23 cellular contexts compared by ENCODE assay signal in the genomic region with DNA sequence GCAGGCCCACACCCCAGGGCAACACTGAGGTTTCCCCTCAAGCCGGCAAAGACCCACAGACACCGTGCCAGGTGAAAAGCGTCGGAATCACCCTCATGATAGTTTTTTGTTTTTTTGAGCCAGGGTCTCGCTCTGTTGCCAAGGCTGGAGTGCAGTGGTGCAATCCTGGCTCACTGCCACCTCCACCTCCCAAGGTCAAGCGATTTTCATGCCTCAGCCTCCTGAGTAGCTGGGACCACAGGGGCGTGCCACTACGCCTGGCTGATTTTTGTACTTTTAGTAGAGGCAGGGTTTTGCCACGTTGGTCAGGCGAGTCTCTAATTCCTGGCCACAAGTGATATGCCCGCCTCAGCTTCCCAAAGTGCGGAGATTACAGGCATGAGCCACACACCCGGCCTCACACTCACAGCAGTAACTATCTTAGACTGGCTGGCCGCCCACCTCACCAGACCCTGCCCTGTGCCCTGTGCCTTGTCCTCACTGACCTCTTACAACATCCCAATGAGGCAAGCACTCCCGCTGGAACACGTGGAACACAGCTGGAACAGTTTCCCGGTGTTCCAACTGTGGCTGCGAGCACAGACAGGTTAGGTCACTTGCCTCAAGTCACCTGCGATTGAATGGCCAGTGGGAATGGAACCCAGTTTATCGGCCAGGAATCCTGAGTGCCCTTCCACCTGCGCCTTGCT. TPM values are rescaled to one million over a fixed set of nuclear protein-coding genes. Genes with fewer than 3 reads are reported as not detected.
A peak's percentile ranks its signal among the peaks of the same experiment; 100 is the strongest.
DNase-seq lines count a peak whose midpoint lies in the region; ATAC-seq and TF ChIP-seq lines count a peak whose summit lies in the region.
"Had no signal": no experiment of that assay in that cellular context is flagged by ENCODE, and none has a peak within 500 bp of the region (broad histone marks: within the 10 kb centered on the region; RNA-seq: fewer than 3 reads in every experiment).

No MANE protein-coding gene starts in this region.

- H3K4me3 ChIP-seq in body of pancreas (no peak overlapping the region), left ventricle myocardium inferior (no peak overlapping the region)
- H3K4me3 ChIP-seq: thoracic aorta had no signal

- H3K27me3 ChIP-seq in body of pancreas (no peaks in the 10 kb centered on the region), left ventricle myocardium inferior (ENCODE audit: low read depth) (no peaks in the 10 kb centered on the region)

- H3K36me3 Mint-ChIP-seq in progenitor cell of endocrine pancreas (ENCODE audit: insufficient read depth), result no peaks in the 10 kb centered on the region

- H3K4me1 ChIP-seq in body of pancreas (peaks cover 25% of the 10 kb centered on the region), left ventricle myocardium inferior (peaks cover 45% of the 10 kb centered on the region)

- no peaks in the 10 kb centered on the region for H3K9me3 ChIP-seq in body of pancreas
- no peaks in the 10 kb centered on the region for H3K9me3 ChIP-seq in left ventricle myocardium inferior (replicated peaks)
- H3K9me3 ChIP-seq: thoracic aorta had no signal

- 31 to 37% methylated on average over 9 to 21 of the region's 21 CpGs for WGBS in body of pancreas, 2 donors

- no peak overlapping the region for H3K4me3 Mint-ChIP-seq in progenitor cell of endocrine pancreas (ENCODE audit: low read depth)
- H3K4me3 Mint-ChIP-seq: activated CD4-positive, alpha-beta T cell treated with anti-CD3 and anti-CD28 coated beads, Interleukin-2, amount 10 ng/mL, durations not matched to agents 7 days and 5 days; activated naive CD4-positive, alpha-beta T cell treated with anti-CD3 and anti-CD28 coated beads for 36 hours; effector memory CD8-positive, alpha-beta T cell; IgD-negative memory B cell; neural crest cell had no signal

- H3K36me3 ChIP-seq in body of pancreas (replicated peaks in 1 of 2; ENCODE audit: insufficient read depth in 1 of 2, low read depth in 2 of 2) (no peaks in the 10 kb centered on the region), left ventricle myocardium inferior (peaks cover 6% of the 10 kb centered on the region)
- H3K36me3 ChIP-seq: thoracic aorta had no signal

- H3K27me3 Mint-ChIP-seq in progenitor cell of endocrine pancreas, result peaks cover 18% of the 10 kb centered on the region

- intact Hi-C loops in body of pancreas (cut with DNase I), result no loop called here
- intact Hi-C loops in left ventricle myocardium inferior (cut with micrococcal nuclease), result no loop called here

- peak overlapping the region; percentile 33 for H3K27ac Mint-ChIP-seq in progenitor cell of endocrine pancreas
- H3K27ac Mint-ChIP-seq: activated CD4-positive, alpha-beta T cell treated with anti-CD3 and anti-CD28 coated beads, Interleukin-2, amount 10 ng/mL, durations not matched to agents 7 days and 5 days; activated naive CD4-positive, alpha-beta T cell treated with anti-CD3 and anti-CD28 coated beads for 36 hours; effector memory CD8-positive, alpha-beta T cell; IgD-negative memory B cell had no signal

- peak overlapping the region in 1 of 4 donors; percentile 24 for H3K27ac ChIP-seq in body of pancreas
- H3K27ac ChIP-seq in left ventricle myocardium inferior (replicated peaks), result peak overlapping the region; percentile 62
- H3K27ac ChIP-seq: thoracic aorta had no signal

- peak; percentile 40 for ATAC-seq in body of pancreas
- ATAC-seq: effector memory CD8-positive, alpha-beta T cell had no signal

- no peaks in the 10 kb centered on the region for H3K9me3 Mint-ChIP-seq in progenitor cell of endocrine pancreas (ENCODE audit: low read depth)
- H3K9me3 Mint-ChIP-seq: activated CD4-positive, alpha-beta T cell treated with anti-CD3 and anti-CD28 coated beads, Interleukin-2, amount 10 ng/mL, durations not matched to agents 7 days and 5 days; activated naive CD4-positive, alpha-beta T cell treated with anti-CD3 and anti-CD28 coated beads for 36 hours; effector memory CD8-positive, alpha-beta T cell; IgD-negative memory B cell; neural crest cell had no signal

- no peak for TF ChIP-seq POLR2A in body of pancreas (IDR thresholded peaks at IDR 0.05)

- TF ChIP-seq CTCF in body of pancreas (IDR thresholded peaks at IDR 0.05) (no peak), left ventricle myocardium inferior (IDR thresholded peaks at IDR 0.05; ENCODE audit: borderline replicate concordance) (no peak), progenitor cell of endocrine pancreas (IDR thresholded peaks at IDR 0.05; ENCODE audit: unreplicated experiment) (no peak)

- DNase-seq in HuH-7.5 (ENCODE audit: low spot score) (peak; percentile 86), body of pancreas (peak; percentile 40 to 68 (median 66)), left ventricle myocardium inferior (peak; percentile 66), progenitor cell of endocrine pancreas (ENCODE audit: low spot score, unreplicated experiment) (no peak), H4 (ENCODE audit: low spot score) (no peak), NCI-H2227 (lab: John Stamatoyannopoulos, UW; ENCODE audit: unreplicated experiment) (no peak), dedifferentiated amniotic fluid mesenchymal stem cell (ENCODE audit: extremely low spot score) (no peak), DMS 273 treated with DMSO at 0.1 percent for 48 hours (lab: John Stamatoyannopoulos, UW) (no peak)
- DNase-seq: activated CD4-positive, alpha-beta T cell treated with anti-CD3 and anti-CD28 coated beads, Interleukin-2, amount 10 ng/mL, durations not matched to agents 7 days and 5 days; activated naive CD4-positive, alpha-beta T cell treated with anti-CD3 and anti-CD28 coated beads for 36 hours; activated T-cell treated with anti-CD3 and anti-CD28 coated beads for 4 hours; aorta; DND-41; effector memory CD8-positive, alpha-beta T cell; HCEC 1CT; hypothalamus; kidney glomerular epithelial cell; NCI-H1930 had no signal

- H3K4me1 Mint-ChIP-seq in progenitor cell of endocrine pancreas (ENCODE audit: low read depth), result peaks cover 20% of the 10 kb centered on the region
- H3K4me1 Mint-ChIP-seq: activated CD4-positive, alpha-beta T cell treated with anti-CD3 and anti-CD28 coated beads, Interleukin-2, amount 10 ng/mL, durations not matched to agents 7 days and 5 days; IgD-negative memory B cell had no signal

RNA-seq across cellular contexts. Expression of gene LRRC10B, which starts 21.1 kb away (rescaled TPM):
- total RNA-seq in body of pancreas (1 to 10 TPM; 1.6 to 2.9 TPM), left ventricle myocardium inferior (0.88 TPM), progenitor cell of endocrine pancreas (1.2 and 2.0 TPM in 2 replicates)
- not detected in 2 replicates for total RNA-seq in H4 (2014; rRNA removed; shearing (Covaris generic))
- total RNA-seq: activated CD4-positive, alpha-beta T cell treated with anti-CD3 and anti-CD28 coated beads, Interleukin-2, amount 10 ng/mL, durations not matched to agents 7 days and 5 days; activated naive CD4-positive, alpha-beta T cell treated with anti-CD3 and anti-CD28 coated beads for 36 hours; mononuclear cell; NCI-H460 had no signal

RNA-seq across cellular contexts. Expression of gene SYT7, which starts 51.2 kb away (rescaled TPM):
- total RNA-seq in body of pancreas (10 to 100 TPM in 1 of 2 donors, 1 to 10 TPM in 1; 8.6 to 12.2 TPM), left ventricle myocardium inferior (18.9 TPM), progenitor cell of endocrine pancreas (10.3 and 11.7 TPM in 2 replicates)
- total RNA-seq in H4 (2014; rRNA removed; shearing (Covaris generic)), result 1.9 and 10.8 TPM in 2 replicates
- total RNA-seq: activated CD4-positive, alpha-beta T cell treated with anti-CD3 and anti-CD28 coated beads, Interleukin-2, amount 10 ng/mL, durations not matched to agents 7 days and 5 days; activated naive CD4-positive, alpha-beta T cell treated with anti-CD3 and anti-CD28 coated beads for 36 hours had no signal

Comparison
In these comparisons a context has a peak if more than half of its experiments do, and no peak if none do; other contexts are left out.
1. DNase-seq: peak in HuH-7.5 (single experiment), body of pancreas (4 of 4) and left ventricle myocardium inferior (single experiment); none in progenitor cell of endocrine pancreas (single experiment), H4 (single experiment), NCI-H2227 (single experiment), dedifferentiated amniotic fluid mesenchymal stem cell (single experiment) and DMS 273 treated with DMSO at 0.1 percent for 48 hours (single experiment).